In genomic region chr2:190879474-190880373, GRCh38 we compare ENCODE assay signal across 8 cellular contexts. TPM values are rescaled to one million over a fixed set of nuclear protein-coding genes. Genes with fewer than 3 reads are reported as not detected.
DNase-seq lines count a peak whose midpoint lies in the region; ATAC-seq and TF ChIP-seq lines count a peak whose summit lies in the region.

No MANE protein-coding gene starts in this region.

- DNase-seq in GM23338 (ENCODE audit: low spot score) (no peak), SJCRH30 (no peak), mammary epithelial cell (no peak), memory B cell (ENCODE audit: low spot score in 2 of 2) (no peak), iPS-NIHi7 (ENCODE audit: extremely low spot score) (no peak), SHP77 (lab: John Stamatoyannopoulos, UW) (no peak), hippocampal formation (lab: John Stamatoyannopoulos, UW) (no peak)
- DNase-seq in stimulated activated effector memory CD8-positive, alpha-beta T cell treated with anti-CD3 and anti-CD28 coated beads, Interleukin-12 subunit alpha, Interleukin-12 subunit beta, amount 100 ng/mL, for 72 hours (ENCODE audit: low spot score in 2 of 2), result no peak

- H3K9ac ChIP-seq in mammary epithelial cell (ENCODE audit: insufficient read depth, low read length), result peak overlapping the region; percentile 88

- no peaks in the 10 kb centered on the region for H3K27me3 ChIP-seq in GM23338 (ENCODE audit: insufficient read depth)
- no peaks in the 10 kb centered on the region for H3K27me3 ChIP-seq in SJCRH30
- H3K27me3 ChIP-seq in mammary epithelial cell (ENCODE audit: insufficient read depth, low read length), result no peaks in the 10 kb centered on the region

- H4K20me1 ChIP-seq in GM23338 (replicated peaks; ENCODE audit: insufficient read depth) (peaks cover 6% of the 10 kb centered on the region; the same call in 1 of the 2 replicates), mammary epithelial cell (ENCODE audit: insufficient read depth, low read length) (peaks cover 12% of the 10 kb centered on the region)

- no peak for TF ChIP-seq CTCF in GM23338 (conservative IDR thresholded peaks at IDR 0.05; ENCODE audit: low read depth in 2 of 2)
- TF ChIP-seq CTCF in mammary epithelial cell (conservative IDR thresholded peaks at IDR 0.05 in 1 of 2, IDR thresholded peaks at IDR 0.05 in 1 of 2; ENCODE audit: extremely low read depth in 1 of 2, insufficient read depth in 1 of 2, low read depth in 1 of 2, low read length in 2 of 2), result no peak

- dilution Hi-C loops in mammary epithelial cell (cut with HindIII; ENCODE audit: low sequenced_read_pairs), result no loop called here

- H3K9me3 Mint-ChIP-seq in GM23338 (no peaks in the 10 kb centered on the region), memory B cell (no peaks in the 10 kb centered on the region)
- H3K9me3 Mint-ChIP-seq in stimulated activated effector memory CD8-positive, alpha-beta T cell treated with anti-CD3 and anti-CD28 coated beads, Interleukin-12 subunit alpha, Interleukin-12 subunit beta, amount 100 ng/mL, for 72 hours, result no peaks in the 10 kb centered on the region

- H3K79me2 ChIP-seq in GM23338 (replicated peaks; ENCODE audit: insufficient read depth) (peaks cover 28% of the 10 kb centered on the region), mammary epithelial cell (ENCODE audit: insufficient read depth, low read length) (peaks cover 48% of the 10 kb centered on the region)

- H3K36me3 Mint-ChIP-seq in GM23338 (ENCODE audit: low read depth) (peaks cover 23% of the 10 kb centered on the region; the same call in 2 of the 3 replicates), memory B cell (peaks cover 5% of the 10 kb centered on the region)
- peaks cover 47% of the 10 kb centered on the region for H3K36me3 Mint-ChIP-seq in stimulated activated effector memory CD8-positive, alpha-beta T cell treated with anti-CD3 and anti-CD28 coated beads, Interleukin-12 subunit alpha, Interleukin-12 subunit beta, amount 100 ng/mL, for 72 hours

- in situ Hi-C loops in mammary epithelial cell (cut with MboI; ENCODE audit: low sequenced_read_pairs in 2 of 2), result no loop called here

- no peak overlapping the region for H3K27ac ChIP-seq in GM23338 (ENCODE audit: low read depth)
- H3K27ac ChIP-seq in SJCRH30, result peak overlapping the region; percentile 64
- H3K27ac ChIP-seq in mammary epithelial cell (ENCODE audit: insufficient read depth, low read depth, low read length), result peak overlapping the region; percentile 69

- H3K4me3 ChIP-seq in GM23338 (peak overlapping the region; percentile 76), SJCRH30 (peak overlapping the region; percentile 80), mammary epithelial cell (replicated peaks in 1 of 3; ENCODE audit: insufficient read depth in 1 of 3, low read depth in 2 of 3, low read length in 3 of 3) (peak overlapping the region; percentile 61 to 74 (median 61))

- 41% methylated on average over 20 of the region's 28 CpGs for WGBS in mammary epithelial cell (ENCODE audit: low coverage, missing lambda C conversion rate)

- H3K36me3 ChIP-seq in GM23338 (ENCODE audit: insufficient read depth) (no peaks in the 10 kb centered on the region), SJCRH30 (peaks cover 19% of the 10 kb centered on the region), mammary epithelial cell (ENCODE audit: insufficient read depth, low read length) (no peaks in the 10 kb centered on the region)

- H3K9me3 ChIP-seq in SJCRH30 (replicated peaks) (no peaks in the 10 kb centered on the region; the same call in 1 of the 2 replicates), mammary epithelial cell (replicated peaks; ENCODE audit: insufficient read depth, low read length) (no peaks in the 10 kb centered on the region)

- peak overlapping the region; percentile 92 for H3K4me3 Mint-ChIP-seq in GM23338
- peak overlapping the region; percentile 92 for H3K4me3 Mint-ChIP-seq in memory B cell
- H3K4me3 Mint-ChIP-seq in stimulated activated effector memory CD8-positive, alpha-beta T cell treated with anti-CD3 and anti-CD28 coated beads, Interleukin-12 subunit alpha, Interleukin-12 subunit beta, amount 100 ng/mL, for 72 hours, result peak overlapping the region; percentile 95

- H3K27me3 Mint-ChIP-seq in GM23338 (ENCODE audit: insufficient read depth, low read depth, poor library complexity) (peaks cover 3% of the 10 kb centered on the region), memory B cell (no peaks in the 10 kb centered on the region)

- TSS peak; percentile 8 for BruUV-seq in mammary epithelial cell (replicated peaks; lab: Mats Ljungman, UMichigan)

- H2AFZ ChIP-seq in GM23338 (peak overlapping the region; percentile 78), mammary epithelial cell (ENCODE audit: low read depth, low read length) (peak overlapping the region; percentile 95)

- peak overlapping the region; percentile 86 for H3K4me2 ChIP-seq in GM23338
- H3K4me2 ChIP-seq in mammary epithelial cell (ENCODE audit: insufficient read depth, low read depth, low read length), result peak overlapping the region; percentile 98

- intact Hi-C loops in mammary epithelial cell (cut with micrococcal nuclease), result loop anchor here (1.0 to 5.0 kb wide), 4 partner anchors 20 to 133 kb away; partner anchors contain the start of gene STAT1

- ATAC-seq in GM23338 (no peak), memory B cell (ENCODE audit: low read depth) (no peak)
- peak; percentile 0 for ATAC-seq in stimulated activated effector memory CD8-positive, alpha-beta T cell treated with anti-CD3 and anti-CD28 coated beads, Interleukin-12 subunit alpha, Interleukin-12 subunit beta, amount 100 ng/mL, for 72 hours

- H3F3A ChIP-seq in GM23338 (replicated peaks; ENCODE audit: low read depth), result no peaks in the 10 kb centered on the region

- H3K4me1 ChIP-seq in GM23338 (ENCODE audit: insufficient read depth) (peaks cover 23% of the 10 kb centered on the region), SJCRH30 (peaks cover 23% of the 10 kb centered on the region), mammary epithelial cell (ENCODE audit: insufficient read depth, low read length) (peaks cover 8% of the 10 kb centered on the region)

- peaks cover 26% of the 10 kb centered on the region for H3K4me1 Mint-ChIP-seq in GM23338
- peaks cover 27% of the 10 kb centered on the region for H3K4me1 Mint-ChIP-seq in memory B cell
- H3K4me1 Mint-ChIP-seq in stimulated activated effector memory CD8-positive, alpha-beta T cell treated with anti-CD3 and anti-CD28 coated beads, Interleukin-12 subunit alpha, Interleukin-12 subunit beta, amount 100 ng/mL, for 72 hours, result peaks cover 24% of the 10 kb centered on the region

- no peaks in the 10 kb centered on the region for H3K9me2 ChIP-seq in GM23338 (ENCODE audit: insufficient read depth)

- CTCF ChIA-PET in mammary epithelial cell (lab: Charles Lee; ENCODE audit: low non-redundant PET), result interaction anchor here (0.8 kb wide), 1 partner anchor 29 kb away, joined by 6 read pairs; no protein-coding TSS in a partner anchor

- H3K27ac Mint-ChIP-seq in GM23338, result peak overlapping the region; percentile 64
- peak overlapping the region; percentile 98 for H3K27ac Mint-ChIP-seq in memory B cell
- H3K27ac Mint-ChIP-seq in stimulated activated effector memory CD8-positive, alpha-beta T cell treated with anti-CD3 and anti-CD28 coated beads, Interleukin-12 subunit alpha, Interleukin-12 subunit beta, amount 100 ng/mL, for 72 hours, result peak overlapping the region; percentile 100

TF ChIP-seq in GM23338, 12 proteins besides CTCF, POLR2A, EP300 and RAD21:
- no peak for TF ChIP-seq JUNB (IDR thresholded peaks at IDR 0.05; ENCODE audit: unreplicated experiment)
- TF ChIP-seq NANOG (IDR thresholded peaks at IDR 0.05; ENCODE audit: borderline replicate concordance), result no peak
- TF ChIP-seq ZNF114 (CRISPR knock-in tag; IDR thresholded peaks at IDR 0.05), result no peak

RNA-seq across cellular contexts. Expression of gene GLS, which starts 0.9 kb away (rescaled TPM):
- 133 and 172 TPM in 2 replicates for total RNA-seq in GM23338 (2014; rRNA removed; shearing (Covaris generic))
- polyA plus RNA-seq in GM23338 (2016; fragmentation: Nextera tagmentation; extraction: Ambion mirVana), result 38.1 and 43.2 TPM in 2 replicates
- 243 and 283 TPM in 2 replicates for total RNA-seq in SJCRH30 (2014; rRNA removed; shearing (Covaris generic))
- 100 to 1,000 TPM; 166 to 403 TPM for total RNA-seq in mammary epithelial cell
- 35.5 TPM for polyA plus RNA-seq in mammary epithelial cell
- polyA minus RNA-seq in mammary epithelial cell, result 408 TPM
